In genomic region chr11:68461284-68461861, GRCh38 we compare ENCODE assay signal across 8 cellular contexts. TPM values are rescaled to one million over a fixed set of nuclear protein-coding genes. Genes with fewer than 3 reads are reported as not detected.
A peak's percentile ranks its signal among the peaks of the same experiment; 100 is the strongest.
DNase-seq lines count a peak whose midpoint lies in the region; ATAC-seq and TF ChIP-seq lines count a peak whose summit lies in the region.

No MANE protein-coding gene starts in this region.

- H3K27me3 ChIP-seq in MG63, result no peaks in the 10 kb centered on the region
- no peaks in the 10 kb centered on the region for H3K27me3 ChIP-seq in thoracic aorta (replicated peaks; ENCODE audit: insufficient read depth)

- H3K36me3 ChIP-seq in MG63 (peaks cover 17% of the 10 kb centered on the region), thoracic aorta (no peaks in the 10 kb centered on the region)

- TF ChIP-seq CTCF in GM10248 (IDR thresholded peaks at IDR 0.05; ENCODE audit: control extremely low read depth, extremely low read depth, low read depth, missing control alignments) (no peak), astrocyte of the cerebellum (IDR thresholded peaks at IDR 0.05; ENCODE audit: low read depth, low read length, missing control alignments) (no peak), thoracic aorta (IDR thresholded peaks at IDR 0.05) (no peak)

- CTCF ChIA-PET in GM10248 (lab: Yijun Ruan, JAX), result no interaction called here

- H3K27ac ChIP-seq in thoracic aorta, result peak overlapping the region; percentile 86 to 94

- H3K4me3 ChIP-seq in MG63, result peak overlapping the region; percentile 99
- H3K4me3 ChIP-seq in astrocyte of the cerebellum (ENCODE audit: low read depth, low read length), result peak overlapping the region; percentile 79
- H3K4me3 ChIP-seq in thoracic aorta, result peak overlapping the region; percentile 94

- DNase-seq in GM10248 (ENCODE audit: extremely low spot score) (peak; percentile 41), MG63 (no peak), astrocyte of the cerebellum (ENCODE audit: low read depth) (no peak), left kidney (ENCODE audit: low read depth, low spot score) (peak; percentile 80), thoracic aorta (ENCODE audit: low spot score) (no peak), cortex of kidney (lab: John Stamatoyannopoulos, UW) (no peak)

- H3K4me1 ChIP-seq in thoracic aorta (ENCODE audit: control insufficient read depth in 1 of 2, low read depth in 2 of 2), result peaks cover 38 to 53% of the 10 kb centered on the region in 2 donors

- POLR2A ChIA-PET in GM10248 (lab: Yijun Ruan, JAX), result no interaction called here

- in situ Hi-C loops in astrocyte of the cerebellum (cut with HindIII; ENCODE audit: low sequenced_read_pairs), result no loop called here

- H3K9me3 ChIP-seq in MG63, result no peaks in the 10 kb centered on the region
- H3K9me3 ChIP-seq in thoracic aorta, result no peaks in the 10 kb centered on the region

- no peak for ATAC-seq in thoracic aorta (ENCODE audit: insufficient number of reproducible peaks, low FRiP score, low read depth)
- ATAC-seq in GM18858 (IDR thresholded peaks at IDR 0.05; ENCODE audit: unreplicated experiment), result no peak
- ATAC-seq in GM18517 (IDR thresholded peaks at IDR 0.05; ENCODE audit: unreplicated experiment), result no peak

RNA-seq across cellular contexts. Expression of gene PPP6R3, which starts 0.8 kb away (rescaled TPM):
- 68.5 and 143 TPM in 2 replicates for total RNA-seq in MG63 (2014; rRNA removed; shearing (Covaris generic); ENCODE audit: low replicate concordance)
- 100 to 1,000 TPM in 1 of 2 donors, 10 to 100 TPM in 1; 75.4 to 166 TPM for total RNA-seq in thoracic aorta

Comparison
In these comparisons a context has a peak if more than half of its experiments do, and no peak if none do; other contexts are left out.
1. DNase-seq: peak in GM10248 (single experiment) and left kidney (single experiment); none in MG63 (single experiment), astrocyte of the cerebellum (single experiment), thoracic aorta (single experiment) and cortex of kidney (single experiment).
2. Peak in every context shown above with its lines, with median percentiles within 50 percentile points of each other: H3K4me3 ChIP-seq.